In the genomic region with DNA sequence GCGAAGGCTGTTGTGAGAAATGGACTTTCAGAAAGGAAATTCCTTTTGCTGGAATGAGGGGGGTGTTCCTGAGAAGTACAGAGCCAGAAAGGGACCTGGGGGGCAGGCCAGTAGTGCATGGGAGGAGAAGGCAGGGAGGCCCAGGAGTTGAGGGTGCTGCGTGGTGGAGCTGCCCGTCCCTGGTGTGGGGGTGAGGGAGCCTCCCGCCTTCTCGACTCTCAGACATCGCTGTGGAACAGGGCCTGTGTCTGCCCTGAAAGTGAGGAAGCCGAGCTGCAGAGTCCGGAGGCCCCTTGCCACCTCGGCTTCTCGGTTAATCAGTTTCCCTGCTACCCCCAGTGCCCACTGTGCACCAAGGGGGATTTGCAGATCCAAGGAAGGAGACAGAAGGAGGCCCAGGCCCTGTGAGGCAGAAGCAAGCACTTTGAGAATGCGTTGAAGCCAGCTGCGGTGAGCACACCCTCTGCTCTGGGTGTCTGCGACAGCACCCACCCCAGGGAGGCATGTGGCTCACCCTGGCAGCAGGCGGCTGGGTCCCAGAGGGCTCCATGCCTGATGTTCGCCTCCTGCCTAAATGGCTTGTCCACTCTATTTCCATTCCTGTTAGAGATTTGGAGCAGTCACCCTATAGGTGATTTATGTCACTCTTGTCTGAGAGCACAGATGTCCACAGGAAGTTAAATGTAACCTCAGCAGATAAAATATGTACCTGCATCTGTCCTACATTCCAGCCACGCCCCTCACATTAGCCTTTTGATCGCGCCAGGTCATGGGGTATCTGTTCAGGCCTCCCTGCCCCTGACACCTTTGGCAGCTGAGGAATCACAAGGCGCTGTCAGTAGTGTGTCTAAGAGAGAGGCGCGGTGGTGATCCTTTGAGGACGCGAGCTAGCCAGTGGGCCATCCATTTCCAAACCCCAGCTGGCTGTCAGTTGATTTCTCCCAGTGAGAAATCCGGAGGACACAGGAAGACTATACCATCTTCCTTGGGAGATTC, we compare ENCODE assay signal across 8 cellular contexts. TPM values are rescaled to one million over a fixed set of nuclear protein-coding genes. Genes with fewer than 3 reads are reported as not detected.
DNase-seq lines count a peak whose midpoint lies in the region; ATAC-seq and TF ChIP-seq lines count a peak whose summit lies in the region.

No MANE protein-coding gene starts in this region.

- no peaks in the 10 kb centered on the region for H3K9me3 Mint-ChIP-seq in HFFc6
- H3K9me3 Mint-ChIP-seq in stimulated activated naive B cell treated with anti-CD40 and anti-IgM and Interleukin-4, amounts not matched to agents 10 μg/mL and 1 μg/mL and 100 μg/mL, for 72 hours: no peaks in the 10 kb centered on the region

- H3K27ac Mint-ChIP-seq in HFFc6: peak overlapping the region; percentile 100
- peak overlapping the region; percentile 31 for H3K27ac Mint-ChIP-seq in stimulated activated naive B cell treated with anti-CD40 and anti-IgM and Interleukin-4, amounts not matched to agents 10 μg/mL and 1 μg/mL and 100 μg/mL, for 72 hours

- peaks cover 58% of the 10 kb centered on the region for H3K4me1 Mint-ChIP-seq in HFFc6 (ENCODE audit: low read depth)
- peaks cover 37 to 71% of the 10 kb centered on the region in 2 donors for H3K4me1 Mint-ChIP-seq in stimulated activated naive B cell treated with anti-CD40 and anti-IgM and Interleukin-4, amounts not matched to agents 10 μg/mL and 1 μg/mL and 100 μg/mL, for 72 hours

- peak overlapping the region; percentile 98 for H3K4me3 Mint-ChIP-seq in HFFc6
- H3K4me3 Mint-ChIP-seq in stimulated activated naive B cell treated with anti-CD40 and anti-IgM and Interleukin-4, amounts not matched to agents 10 μg/mL and 1 μg/mL and 100 μg/mL, for 72 hours: peak overlapping the region in 1 of 2 donors; percentile 60

- H3K36me3 Mint-ChIP-seq in HFFc6 (ENCODE audit: low read depth): peaks cover 27% of the 10 kb centered on the region
- H3K36me3 Mint-ChIP-seq in stimulated activated naive B cell treated with anti-CD40 and anti-IgM and Interleukin-4, amounts not matched to agents 10 μg/mL and 1 μg/mL and 100 μg/mL, for 72 hours: peaks cover 45 to 46% of the 10 kb centered on the region in 2 donors

- no peak for ATAC-seq in stimulated activated naive B cell treated with anti-CD40 and anti-IgM and Interleukin-4, amounts not matched to agents 10 μg/mL and 1 μg/mL and 100 μg/mL, for 72 hours (replicated peaks)
- ATAC-seq in GM18870 (IDR thresholded peaks at IDR 0.05; ENCODE audit: unreplicated experiment): no peak

- peak overlapping the region; percentile 46 for H3K4me3 ChIP-seq in astrocyte of the cerebellum (ENCODE audit: low read depth, low read length)

- TF ChIP-seq CTCF in HFFc6 (IDR thresholded peaks at IDR 0.05) (0 out of 2 replicates have a peak, but pooled peaks have one; percentile 2), astrocyte of the cerebellum (IDR thresholded peaks at IDR 0.05; ENCODE audit: low read depth, low read length, missing control alignments) (no peak)

- DNase-seq in HFFc6: no peak
- no peak for DNase-seq in astrocyte of the cerebellum (ENCODE audit: low read depth)
- peak; percentile 58 for DNase-seq in iris pigment epithelial cell (ENCODE audit: low read depth)
- DNase-seq in stimulated activated naive B cell treated with anti-CD40 and anti-IgM and Interleukin-4, amounts not matched to agents 10 μg/mL and 1 μg/mL and 100 μg/mL, for 72 hours: no peak
- DNase-seq in H4 (ENCODE audit: low spot score): no peak
- no peak for DNase-seq in SHP77 (lab: John Stamatoyannopoulos, UW)
- no peak for DNase-seq in hippocampal formation (lab: John Stamatoyannopoulos, UW)

- in situ Hi-C loops in astrocyte of the cerebellum (cut with HindIII; ENCODE audit: low sequenced_read_pairs): loop anchor here (10.0 kb wide), 1 partner anchor 164 kb away; the partner anchor contains the start of genes DPM2 and PIP5KL1

- peaks cover 7% of the 10 kb centered on the region for H3K27me3 Mint-ChIP-seq in HFFc6 (ENCODE audit: insufficient read depth)
- H3K27me3 Mint-ChIP-seq in stimulated activated naive B cell treated with anti-CD40 and anti-IgM and Interleukin-4, amounts not matched to agents 10 μg/mL and 1 μg/mL and 100 μg/mL, for 72 hours: no peaks in the 10 kb centered on the region

RNA-seq across cellular contexts. Expression of gene PTGES2, which starts 28.3 kb away (rescaled TPM):
- 10 to 100 TPM; 68.5 to 82.8 (median 70.6) TPM for total RNA-seq in HFFc6 (2021; fragmentation: NEBNext Ultra II Directional; extraction: Animal tissue kit (Norgen Biotek cat#: 25700))
- 25.7 and 37.0 TPM in 2 replicates for total RNA-seq in H4 (2014; rRNA removed; shearing (Covaris generic))

RNA-seq across cellular contexts. Expression of gene SLC25A25, which starts 31.2 kb away (rescaled TPM):
- 10 to 100 TPM; 16.5 to 20.7 (median 18.4) TPM for total RNA-seq in HFFc6 (2021; fragmentation: NEBNext Ultra II Directional; extraction: Animal tissue kit (Norgen Biotek cat#: 25700))
- total RNA-seq in H4 (2014; rRNA removed; shearing (Covaris generic)): 4.7 and 5.8 TPM in 2 replicates

RNA-seq across cellular contexts. Expression of gene NAIF1, which starts 32.1 kb away (rescaled TPM):
- total RNA-seq in HFFc6 (2021; fragmentation: NEBNext Ultra II Directional; extraction: Animal tissue kit (Norgen Biotek cat#: 25700)): 10 to 100 TPM in 3 of 6 experiments, 1 to 10 TPM in 3; 8.7 to 11.5 (median 9.8) TPM
- total RNA-seq in H4 (2014; rRNA removed; shearing (Covaris generic)): 6.5 and 12.3 TPM in 2 replicates

RNA-seq across cellular contexts. Expression of gene LCN2, which starts 50.0 kb away (rescaled TPM):
- total RNA-seq in HFFc6 (2021; fragmentation: NEBNext Ultra II Directional; extraction: Animal tissue kit (Norgen Biotek cat#: 25700)): not detected
- 0.19 TPM in 1 of 2 replicates, not detected in the other for total RNA-seq in H4 (2014; rRNA removed; shearing (Covaris generic))
